Comparison of ENCODE assay signal across 19 cellular contexts in the genomic region with DNA sequence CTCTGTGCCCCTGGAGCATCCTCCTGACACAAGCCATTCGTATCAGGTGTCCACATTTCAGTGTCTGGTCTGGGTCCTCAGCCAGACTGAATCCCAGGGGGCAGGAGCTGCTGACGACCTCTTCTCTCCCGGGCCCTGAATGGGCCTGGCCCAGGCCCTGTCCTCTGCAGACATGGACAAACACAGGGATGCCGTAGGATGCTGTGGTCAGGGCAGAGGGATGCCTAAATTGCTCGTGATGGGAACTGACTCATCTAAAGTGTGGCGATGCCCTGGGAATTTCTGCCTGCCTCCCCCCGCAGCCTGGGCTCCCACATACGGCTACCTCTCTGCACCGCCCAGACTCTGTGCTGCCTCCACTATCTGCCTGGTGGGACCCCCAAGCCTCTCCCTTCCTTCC. TPM values are rescaled to one million over a fixed set of nuclear protein-coding genes. Genes with fewer than 3 reads are reported as not detected.
A peak's percentile ranks its signal among the peaks of the same experiment; 100 is the strongest.
DNase-seq lines count a peak whose midpoint lies in the region; ATAC-seq, FAIRE-seq and TF ChIP-seq lines count a peak whose summit lies in the region.
"Had no signal": no experiment of that assay in that cellular context is flagged by ENCODE, and none has a peak within 500 bp of the region (broad histone marks: within the 10 kb centered on the region; RNA-seq: fewer than 3 reads in every experiment).

No MANE protein-coding gene starts in this region.

- TF ChIP-seq CTCF in RWPE1 (conservative IDR thresholded peaks at IDR 0.05; ENCODE audit: low read depth) = no peak

- POLR2A ChIA-PET in RWPE1 (lab: Yijun Ruan, JAX; ENCODE audit: low non-redundant PET) = no interaction called here

- peaks cover 15% of the 10 kb centered on the region for H3K4me1 Mint-ChIP-seq in activated naive CD8-positive, alpha-beta T cell treated with anti-CD3 and anti-CD28 coated beads, Interleukin-2, amount 50 U/mL, for 24 hours
- peaks cover 15% of the 10 kb centered on the region for H3K4me1 Mint-ChIP-seq in activated naive CD8-positive, alpha-beta T cell treated with anti-CD3 and anti-CD28 coated beads for 36 hours

- FAIRE-seq in urothelium cell line (lab: Jason Lieb, UNC) = peak; percentile 63
- FAIRE-seq: endothelial cell of umbilical vein had no signal

- DNase-seq in activated naive CD8-positive, alpha-beta T cell treated with anti-CD3 and anti-CD28 coated beads, Interleukin-2, amount 50 U/mL, for 24 hours = no peak
- DNase-seq in activated naive CD8-positive, alpha-beta T cell treated with anti-CD3 and anti-CD28 coated beads for 36 hours = no peak
- DNase-seq in RWPE1 (ENCODE audit: low spot score) = no peak
- peak; percentile 55 for DNase-seq in iris pigment epithelial cell (ENCODE audit: low read depth)
- DNase-seq in urothelium cell line (ENCODE audit: low spot score) = peak; percentile 68
- no peak for DNase-seq in stimulated activated naive CD4-positive, alpha-beta T cell (lab: John Stamatoyannopoulos, UW)
- DNase-seq in NCI-H345 treated with DMSO at 0.1 percent for 48 hours (lab: John Stamatoyannopoulos, UW; ENCODE audit: unreplicated experiment) = no peak
- no peak for DNase-seq in stimulated activated CD4-positive, alpha-beta T cell treated with anti-CD3 and anti-CD28 coated beads, Interleukin-2, amount 100 ng/mL, for 24 hours
- DNase-seq: 8988T; activated T-cell treated with anti-CD3 and anti-CD28 coated beads, Interleukin-2, amount 50 U/mL, for 1 hour; left lung; NCI-H1417; NCI-H345; PC-9; T-helper 1 cell had no signal

- no peaks in the 10 kb centered on the region for H3K9me3 Mint-ChIP-seq in activated naive CD8-positive, alpha-beta T cell treated with anti-CD3 and anti-CD28 coated beads, Interleukin-2, amount 50 U/mL, for 24 hours
- H3K9me3 Mint-ChIP-seq in activated naive CD8-positive, alpha-beta T cell treated with anti-CD3 and anti-CD28 coated beads for 36 hours = no peaks in the 10 kb centered on the region
- H3K9me3 Mint-ChIP-seq: nephron; stimulated activated naive CD8-positive, alpha-beta T cell treated with anti-CD3 and anti-CD28 coated beads, Interleukin-15, Interleukin-2, amounts not matched to agents 100 ng/mL and 50 ng/mL, for 24 hours had no signal

- H3K27me3 Mint-ChIP-seq in activated naive CD8-positive, alpha-beta T cell treated with anti-CD3 and anti-CD28 coated beads, Interleukin-2, amount 50 U/mL, for 24 hours = no peaks in the 10 kb centered on the region
- H3K27me3 Mint-ChIP-seq in activated naive CD8-positive, alpha-beta T cell treated with anti-CD3 and anti-CD28 coated beads for 36 hours = no peaks in the 10 kb centered on the region
- H3K27me3 Mint-ChIP-seq: stimulated activated naive CD8-positive, alpha-beta T cell treated with anti-CD3 and anti-CD28 coated beads, Interleukin-15, Interleukin-2, amounts not matched to agents 100 ng/mL and 50 ng/mL, for 24 hours had no signal

- ATAC-seq in activated naive CD8-positive, alpha-beta T cell treated with anti-CD3 and anti-CD28 coated beads, Interleukin-2, amount 50 U/mL, for 24 hours = no peak
- ATAC-seq: left lung, right cardiac atrium had no signal

- peak overlapping the region; percentile 18 for H3K27ac Mint-ChIP-seq in activated naive CD8-positive, alpha-beta T cell treated with anti-CD3 and anti-CD28 coated beads, Interleukin-2, amount 50 U/mL, for 24 hours
- no peak overlapping the region for H3K27ac Mint-ChIP-seq in activated naive CD8-positive, alpha-beta T cell treated with anti-CD3 and anti-CD28 coated beads for 36 hours

- CTCF ChIA-PET in RWPE1 (lab: Yijun Ruan, JAX) = interaction anchor here (0.5 to 1.4 kb wide), 3 partner anchors 14 to 88 kb away, joined by 3 to 5 read pairs (median 3); no protein-coding TSS in a partner anchor

- no peaks in the 10 kb centered on the region for H3K36me3 Mint-ChIP-seq in activated naive CD8-positive, alpha-beta T cell treated with anti-CD3 and anti-CD28 coated beads, Interleukin-2, amount 50 U/mL, for 24 hours (ENCODE audit: low read depth)
- no peaks in the 10 kb centered on the region for H3K36me3 Mint-ChIP-seq in activated naive CD8-positive, alpha-beta T cell treated with anti-CD3 and anti-CD28 coated beads for 36 hours

- peak overlapping the region; percentile 57; the same call in 1 of the 2 replicates for H3K27ac ChIP-seq in RWPE1
- H3K27ac ChIP-seq: left lung had no signal

- H3K4me3 Mint-ChIP-seq in activated naive CD8-positive, alpha-beta T cell treated with anti-CD3 and anti-CD28 coated beads, Interleukin-2, amount 50 U/mL, for 24 hours = no peak overlapping the region
- H3K4me3 Mint-ChIP-seq in activated naive CD8-positive, alpha-beta T cell treated with anti-CD3 and anti-CD28 coated beads for 36 hours = no peak overlapping the region
- H3K4me3 Mint-ChIP-seq: nephron; stimulated activated naive CD8-positive, alpha-beta T cell treated with anti-CD3 and anti-CD28 coated beads, Interleukin-15, Interleukin-2, amounts not matched to agents 100 ng/mL and 50 ng/mL, for 24 hours had no signal

RNA-seq across cellular contexts. Expression of a gene that starts 58.5 kb away (rescaled TPM):
- total RNA-seq in activated naive CD8-positive, alpha-beta T cell treated with anti-CD3 and anti-CD28 coated beads for 36 hours = 1 to 10 TPM; 4.3 to 4.9 TPM

Comparison
In these comparisons a context has a peak if more than half of its experiments do, and no peak if none do; other contexts are left out.
1. DNase-seq: peak in iris pigment epithelial cell (single experiment) and urothelium cell line (single experiment); none in activated naive CD8-positive, alpha-beta T cell treated with anti-CD3 and anti-CD28 coated beads, Interleukin-2, amount 50 U/mL, for 24 hours (single experiment), activated naive CD8-positive, alpha-beta T cell treated with anti-CD3 and anti-CD28 coated beads for 36 hours (single experiment), RWPE1 (single experiment), stimulated activated naive CD4-positive, alpha-beta T cell (0 of 6), NCI-H345 treated with DMSO at 0.1 percent for 48 hours (single experiment) and stimulated activated CD4-positive, alpha-beta T cell treated with anti-CD3 and anti-CD28 coated beads, Interleukin-2, amount 100 ng/mL, for 24 hours (0 of 2).